Comparison of ENCODE assay signal across 1 cellular context in the genomic region with DNA sequence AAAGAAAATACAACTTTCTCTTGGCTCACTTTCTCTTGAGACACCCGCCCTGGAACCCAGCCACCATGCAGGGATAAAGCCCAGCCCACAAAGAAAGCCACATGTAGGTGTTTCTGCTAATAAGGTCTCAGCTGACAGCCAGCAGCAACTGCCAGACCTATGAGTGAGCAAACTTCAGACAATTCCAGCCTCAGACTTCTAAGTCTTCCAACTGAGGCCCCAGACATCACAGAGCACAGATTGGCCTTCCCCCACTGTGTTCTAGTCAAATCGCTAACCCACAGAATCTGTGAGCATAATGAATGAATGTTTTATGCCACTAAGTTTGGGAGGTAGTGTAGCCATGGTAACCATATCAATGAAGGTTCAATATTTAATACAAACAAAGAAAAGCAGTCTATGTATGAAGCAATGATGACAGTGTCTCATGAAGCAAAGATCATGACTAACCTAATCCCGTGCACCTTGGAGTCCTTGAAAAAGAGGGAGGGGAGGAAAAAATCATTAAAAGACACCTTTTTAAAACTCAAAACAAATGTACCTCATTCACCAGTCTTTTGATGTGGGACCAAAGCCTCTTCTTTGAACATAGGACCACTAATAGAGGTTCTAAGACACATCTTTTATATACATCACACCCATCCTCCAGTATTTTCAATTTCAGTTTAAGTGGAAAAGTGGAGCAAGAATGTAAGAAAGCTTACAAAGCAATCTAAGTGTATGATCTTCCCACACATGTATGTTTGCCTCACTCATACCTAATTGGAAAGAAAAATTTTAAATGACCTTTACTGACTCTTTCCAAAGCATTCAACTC.
TF ChIP-seq lines count a peak whose summit lies in the region.

No MANE protein-coding gene starts in this region.

TF ChIP-seq in SK-N-SH treated with all-trans-retinoic acid at 6 μM for 48 hours, 23 proteins besides CTCF, POLR2A, EP300 and RAD21 (continued from another document):
- TF ChIP-seq, protein P1, sequence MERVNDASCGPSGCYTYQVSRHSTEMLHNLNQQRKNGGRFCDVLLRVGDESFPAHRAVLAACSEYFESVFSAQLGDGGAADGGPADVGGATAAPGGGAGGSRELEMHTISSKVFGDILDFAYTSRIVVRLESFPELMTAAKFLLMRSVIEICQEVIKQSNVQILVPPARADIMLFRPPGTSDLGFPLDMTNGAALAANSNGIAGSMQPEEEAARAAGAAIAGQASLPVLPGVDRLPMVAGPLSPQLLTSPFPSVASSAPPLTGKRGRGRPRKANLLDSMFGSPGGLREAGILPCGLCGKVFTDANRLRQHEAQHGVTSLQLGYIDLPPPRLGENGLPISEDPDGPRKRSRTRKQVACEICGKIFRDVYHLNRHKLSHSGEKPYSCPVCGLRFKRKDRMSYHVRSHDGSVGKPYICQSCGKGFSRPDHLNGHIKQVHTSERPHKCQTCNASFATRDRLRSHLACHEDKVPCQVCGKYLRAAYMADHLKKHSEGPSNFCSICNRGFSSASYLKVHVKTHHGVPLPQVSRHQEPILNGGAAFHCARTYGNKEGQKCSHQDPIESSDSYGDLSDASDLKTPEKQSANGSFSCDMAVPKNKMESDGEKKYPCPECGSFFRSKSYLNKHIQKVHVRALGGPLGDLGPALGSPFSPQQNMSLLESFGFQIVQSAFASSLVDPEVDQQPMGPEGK (CRISPR knock-in tag; IDR thresholded peaks at IDR 0.05; ENCODE audit: borderline replicate concordance) = no peak
- TF ChIP-seq ZNF70 (CRISPR knock-in tag; IDR thresholded peaks at IDR 0.05) (no peak), GLIS3 (CRISPR knock-in tag; IDR thresholded peaks at IDR 0.05) (no peak), ZNF565 (CRISPR knock-in tag; conservative IDR thresholded peaks at IDR 0.05; ENCODE audit: low read depth) (no peak), ZFP3 (CRISPR knock-in tag; IDR thresholded peaks at IDR 0.05) (no peak), ISL1 (CRISPR knock-in tag; IDR thresholded peaks at IDR 0.05) (no peak)
TF ChIP-seq in SK-N-SH treated with all-trans-retinoic acid at 6 μM for 48 hours: peak in this region for 0.
